ENCODE assay signal across 9 cellular contexts in genomic region chr20:34037121-34037520, GRCh38. TPM values are rescaled to one million over a fixed set of nuclear protein-coding genes. Genes with fewer than 3 reads are reported as not detected.
DNase-seq lines count a peak whose midpoint lies in the region; ATAC-seq and TF ChIP-seq lines count a peak whose summit lies in the region.
"Had no signal": no experiment of that assay in that cellular context is flagged by ENCODE, and none has a peak within 500 bp of the region (broad histone marks: within the 10 kb centered on the region; RNA-seq: fewer than 3 reads in every experiment).

No MANE protein-coding gene starts in this region.

- H3K36me3 Mint-ChIP-seq in WTC11, result peaks cover 3% of the 10 kb centered on the region
- H3K36me3 Mint-ChIP-seq in activated naive CD4-positive, alpha-beta T cell treated with anti-CD3 and anti-CD28 coated beads for 36 hours (ENCODE audit: low read depth), result peaks cover 13% of the 10 kb centered on the region
- peaks cover 0 to 34% (median 4%) of the 10 kb centered on the region in 3 donors for H3K36me3 Mint-ChIP-seq in naive thymus-derived CD8-positive, alpha-beta T cell

- H3K4me3 Mint-ChIP-seq in WTC11, result no peak overlapping the region
- peak overlapping the region; percentile 22 for H3K4me3 Mint-ChIP-seq in activated naive CD4-positive, alpha-beta T cell treated with anti-CD3 and anti-CD28 coated beads for 36 hours
- peak overlapping the region; percentile 48 to 85 (median 72) for H3K4me3 Mint-ChIP-seq in naive thymus-derived CD8-positive, alpha-beta T cell

- peaks cover 45% of the 10 kb centered on the region for H3K4me1 Mint-ChIP-seq in WTC11
- peaks cover 68% of the 10 kb centered on the region for H3K4me1 Mint-ChIP-seq in activated naive CD4-positive, alpha-beta T cell treated with anti-CD3 and anti-CD28 coated beads for 36 hours (ENCODE audit: low read depth)
- peaks cover 50 to 88% (median 88%) of the 10 kb centered on the region in 4 donors for H3K4me1 Mint-ChIP-seq in naive thymus-derived CD8-positive, alpha-beta T cell

- peaks cover 0 to 20% of the 10 kb centered on the region in 2 donors for H3K4me1 ChIP-seq in adrenal gland (replicated peaks in 1 of 2)

- POLR2A ChIA-PET in WTC11 (lab: Charles Lee), result interaction anchor here (1.6 kb wide), 1 partner anchor 43 kb away, joined by 4 read pairs; the partner anchor contains the start of gene RALY
- POLR2A ChIA-PET in naive thymus-derived CD8-positive, alpha-beta T cell (lab: Charles Lee), result interaction anchor here (0.6 to 2.8 kb wide), 4 partner anchors 30 to 98 kb away, joined by 3 to 9 read pairs (median 3); partner anchors contain the start of genes EIF2S2 and RALY

- ATAC-seq in WTC11 (peak; percentile 84), HG03159 (IDR thresholded peaks at IDR 0.05; ENCODE audit: unreplicated experiment) (no peak), GM21360 (IDR thresholded peaks at IDR 0.05; ENCODE audit: unreplicated experiment) (no peak)
- peak; percentile 97 to 98 for ATAC-seq in naive thymus-derived CD8-positive, alpha-beta T cell

- H3K27me3 ChIP-seq in adrenal gland, result no peaks in the 10 kb centered on the region

- no peak overlapping the region for H3K4me3 ChIP-seq in adrenal gland
- H3K4me3 ChIP-seq: coronary artery had no signal

- no peak overlapping the region for H3K27ac ChIP-seq in adrenal gland
- H3K27ac ChIP-seq: coronary artery had no signal

- TF ChIP-seq CTCF in WTC11 (IDR thresholded peaks at IDR 0.05) (no peak), adrenal gland (IDR thresholded peaks at IDR 0.05) (no peak)

- peaks cover 0 to 4% of the 10 kb centered on the region in 2 donors for H3K36me3 ChIP-seq in adrenal gland (replicated peaks in 1 of 2)

- no peaks in the 10 kb centered on the region for H3K27me3 Mint-ChIP-seq in WTC11 (ENCODE audit: low read depth)
- H3K27me3 Mint-ChIP-seq in activated naive CD4-positive, alpha-beta T cell treated with anti-CD3 and anti-CD28 coated beads for 36 hours (ENCODE audit: low read depth), result no peaks in the 10 kb centered on the region
- H3K27me3 Mint-ChIP-seq in naive thymus-derived CD8-positive, alpha-beta T cell, result no peaks in the 10 kb centered on the region

- no peaks in the 10 kb centered on the region for H3K9me3 ChIP-seq in adrenal gland (replicated peaks in 1 of 3)

- CTCF ChIA-PET in WTC11 (lab: Charles Lee), result interaction anchor here (0.5 to 1.5 kb wide), 4 partner anchors 12 to 46 kb away, joined by 3 to 8 read pairs (median 4); no protein-coding TSS in a partner anchor
- CTCF ChIA-PET in activated naive CD4-positive, alpha-beta T cell treated with anti-CD3 and anti-CD28 coated beads for 36 hours (lab: Charles Lee), result interaction anchor here (0.6 to 1.2 kb wide), 2 partner anchors 33 to 121 kb away, joined by 3 read pairs; no protein-coding TSS in a partner anchor

- DNase-seq in WTC11 (ENCODE audit: low spot score) (no peak), adrenal gland (no peak), DMS79 treated with DMSO at 0.1 percent for 48 hours (lab: John Stamatoyannopoulos, UW) (no peak)
- DNase-seq in activated naive CD4-positive, alpha-beta T cell treated with anti-CD3 and anti-CD28 coated beads for 36 hours, result peak; percentile 81
- peak; percentile 20 to 71 (median 37) for DNase-seq in naive thymus-derived CD8-positive, alpha-beta T cell
- DNase-seq in stimulated activated CD8-positive, alpha-beta memory T cell treated with anti-CD3 and anti-CD28 coated beads, Interleukin-7, amount 100 ng/mL, for 48 hours (ENCODE audit: extremely low read depth in 1 of 2, low read depth in 1 of 2), result peak; percentile 16 to 53

- 78 to 84% (median 81%) methylated on average over 4 of the region's 4 CpGs for WGBS in adrenal gland, 4 donors

- no peak for TF ChIP-seq POLR2A in adrenal gland (IDR thresholded peaks at IDR 0.05)

- H3K27ac Mint-ChIP-seq in WTC11, result no peak overlapping the region
- H3K27ac Mint-ChIP-seq in activated naive CD4-positive, alpha-beta T cell treated with anti-CD3 and anti-CD28 coated beads for 36 hours, result no peak overlapping the region
- H3K27ac Mint-ChIP-seq in naive thymus-derived CD8-positive, alpha-beta T cell, result peak overlapping the region; percentile 15 to 87 (median 71)

- intact Hi-C loops in activated naive CD4-positive, alpha-beta T cell treated with anti-CD3 and anti-CD28 coated beads for 36 hours (cut with micrococcal nuclease), result loop anchor here (2.0 kb wide), 1 partner anchor 44 kb away; the partner anchor contains the start of gene RALY
- intact Hi-C loops in adrenal gland (cut with DNase I), result no loop called here

- no peaks in the 10 kb centered on the region for H3K9me3 Mint-ChIP-seq in WTC11
- H3K9me3 Mint-ChIP-seq in activated naive CD4-positive, alpha-beta T cell treated with anti-CD3 and anti-CD28 coated beads for 36 hours, result no peaks in the 10 kb centered on the region
- no peaks in the 10 kb centered on the region for H3K9me3 Mint-ChIP-seq in naive thymus-derived CD8-positive, alpha-beta T cell

TF ChIP-seq in WTC11, 78 proteins besides CTCF, POLR2A, EP300 and RAD21:
- TF ChIP-seq ZNF532 (CRISPR knock-in tag; IDR thresholded peaks at IDR 0.05; ENCODE audit: borderline replicate concordance), result no peak
- TF ChIP-seq ZBTB43 (CRISPR knock-in tag; IDR thresholded peaks at IDR 0.05), result no peak
- peak; percentile 33 for TF ChIP-seq USF2 (CRISPR knock-in tag; IDR thresholded peaks at IDR 0.05)
- no peak for TF ChIP-seq CREB1 (CRISPR knock-in tag; IDR thresholded peaks at IDR 0.05)
- TF ChIP-seq ZNF121 (CRISPR knock-in tag; IDR thresholded peaks at IDR 0.05), result no peak
- no peak for TF ChIP-seq ZNF423 (CRISPR knock-in tag; IDR thresholded peaks at IDR 0.05)

RNA-seq across cellular contexts. Expression of gene RALY, which starts 43.4 kb away (rescaled TPM):
- total RNA-seq in WTC11 (2021), result 157 to 164 TPM (median 157 TPM) in 3 replicates
- 100 to 1,000 TPM; 137 to 139 TPM for total RNA-seq in activated naive CD4-positive, alpha-beta T cell treated with anti-CD3 and anti-CD28 coated beads for 36 hours
- 100 to 1,000 TPM; 105 to 112 TPM for total RNA-seq in naive thymus-derived CD8-positive, alpha-beta T cell
- polyA plus RNA-seq in naive thymus-derived CD8-positive, alpha-beta T cell, result 100 to 1,000 TPM; 175 to 211 (median 181) TPM
- 100 to 1,000 TPM in 1 of 8 donors, 10 to 100 TPM in 7; 39.2 to 105 (median 78.1) TPM for total RNA-seq in adrenal gland
- polyA plus RNA-seq in adrenal gland, result 100 to 1,000 TPM in 1 of 3 donors, 10 to 100 TPM in 2; 35.7 to 128 (median 92.7) TPM

Comparison
In these comparisons a context has a peak if more than half of its experiments do, and no peak if none do; other contexts are left out.
1. ATAC-seq: peak in WTC11 (single experiment) and naive thymus-derived CD8-positive, alpha-beta T cell (2 of 2); none in HG03159 (single experiment) and GM21360 (single experiment).
2. DNase-seq: peak in activated naive CD4-positive, alpha-beta T cell treated with anti-CD3 and anti-CD28 coated beads for 36 hours (single experiment), naive thymus-derived CD8-positive, alpha-beta T cell (10 of 10) and stimulated activated CD8-positive, alpha-beta memory T cell treated with anti-CD3 and anti-CD28 coated beads, Interleukin-7, amount 100 ng/mL, for 48 hours (2 of 2); none in WTC11 (single experiment), adrenal gland (0 of 7) and DMS79 treated with DMSO at 0.1 percent for 48 hours (single experiment).
3. H3K27ac Mint-ChIP-seq: peak in naive thymus-derived CD8-positive, alpha-beta T cell (10 of 10); none in WTC11 (single experiment) and activated naive CD4-positive, alpha-beta T cell treated with anti-CD3 and anti-CD28 coated beads for 36 hours (single experiment).